13 cellular contexts compared by ENCODE assay signal in genomic region chrX:13085533-13085932, GRCh38. TPM values are rescaled to one million over a fixed set of nuclear protein-coding genes. Genes with fewer than 3 reads are reported as not detected.
DNase-seq lines count a peak whose midpoint lies in the region; ATAC-seq and TF ChIP-seq lines count a peak whose summit lies in the region.
"Had no signal": no experiment of that assay in that cellular context is flagged by ENCODE, and none has a peak within 500 bp of the region (broad histone marks: within the 10 kb centered on the region; RNA-seq: fewer than 3 reads in every experiment).

No MANE protein-coding gene starts in this region.

- H3K36me3 Mint-ChIP-seq in activated CD4-positive, alpha-beta T cell treated with anti-CD3 and anti-CD28 coated beads for 36 hours (ENCODE audit: low read depth): peaks cover 1% of the 10 kb centered on the region
- no peaks in the 10 kb centered on the region for H3K36me3 Mint-ChIP-seq in activated naive CD8-positive, alpha-beta T cell

- ATAC-seq in activated CD4-positive, alpha-beta T cell treated with anti-CD3 and anti-CD28 coated beads for 36 hours: peak; percentile 19
- no peak for ATAC-seq in left ventricle myocardium superior

- H3K9me3 Mint-ChIP-seq in activated CD4-positive, alpha-beta T cell treated with anti-CD3 and anti-CD28 coated beads for 36 hours (ENCODE audit: low read depth): no peaks in the 10 kb centered on the region
- no peaks in the 10 kb centered on the region for H3K9me3 Mint-ChIP-seq in activated naive CD8-positive, alpha-beta T cell (ENCODE audit: low read depth)

- no peaks in the 10 kb centered on the region for H3K9me2 ChIP-seq in SU-DHL-6 (replicated peaks; ENCODE audit: insufficient read depth, low read length)

- H3K4me3 ChIP-seq in SU-DHL-6 (ENCODE audit: insufficient read depth, low read length, poor library complexity, severe bottlenecking): peak overlapping the region; percentile 42

- no peaks in the 10 kb centered on the region for H3K9me3 ChIP-seq in SU-DHL-6 (ENCODE audit: insufficient read depth, low read length)

- POLR2A ChIA-PET in activated CD4-positive, alpha-beta T cell treated with anti-CD3 and anti-CD28 coated beads for 36 hours (lab: Charles Lee): no interaction called here

- peaks cover 91% of the 10 kb centered on the region for H3K4me1 Mint-ChIP-seq in activated CD4-positive, alpha-beta T cell treated with anti-CD3 and anti-CD28 coated beads for 36 hours
- H3K4me1 Mint-ChIP-seq in activated naive CD8-positive, alpha-beta T cell (ENCODE audit: low read depth): peaks cover 88% of the 10 kb centered on the region

- no peak overlapping the region for H2AFZ ChIP-seq in SU-DHL-6 (ENCODE audit: low read depth, low read length, severe bottlenecking)

- H3K27me3 Mint-ChIP-seq in activated CD4-positive, alpha-beta T cell treated with anti-CD3 and anti-CD28 coated beads for 36 hours: no peaks in the 10 kb centered on the region
- H3K27me3 Mint-ChIP-seq in activated naive CD8-positive, alpha-beta T cell: no peaks in the 10 kb centered on the region

- no peaks in the 10 kb centered on the region for H3K27me3 ChIP-seq in SU-DHL-6 (ENCODE audit: low read length)

- H4K20me1 ChIP-seq in SU-DHL-6 (ENCODE audit: low read depth, low read length): no peaks in the 10 kb centered on the region

- peak overlapping the region; percentile 56 for H3K9ac ChIP-seq in SU-DHL-6 (ENCODE audit: low read length)

- DNase-seq in activated CD4-positive, alpha-beta T cell treated with anti-CD3 and anti-CD28 coated beads for 36 hours: peak; percentile 70
- DNase-seq in activated CD4-positive, alpha-beta T cell treated with anti-CD3 and anti-CD28 coated beads for 1 hour: no peak
- peak in 5 of 6 experiments; percentile 15 to 60 (median 29) for DNase-seq in stimulated activated naive CD4-positive, alpha-beta T cell (lab: John Stamatoyannopoulos, UW)
- DNase-seq in erythroblast (lab: John Stamatoyannopoulos, UW): no peak
- DNase-seq in left ventricle myocardium superior: no peak
- no peak for DNase-seq in ureter (ENCODE audit: low spot score)
- DNase-seq: mammary epithelial cell, NCI-H2029 had no signal

- intact Hi-C loops in activated CD4-positive, alpha-beta T cell treated with anti-CD3 and anti-CD28 coated beads for 36 hours (cut with DNase I, micrococcal nuclease): no loop called here
- intact Hi-C loops in left ventricle myocardium superior (cut with micrococcal nuclease): no loop called here

- peak overlapping the region; percentile 93 for H3K4me2 ChIP-seq in SU-DHL-6 (ENCODE audit: low read depth, low read length, poor library complexity, severe bottlenecking)

- 0 out of 2 replicates have a peak, but pooled peaks cover 5% of the 10 kb centered on the region for H3K79me2 ChIP-seq in SU-DHL-6 (ENCODE audit: insufficient read depth, low read length)

- H3F3A ChIP-seq in SU-DHL-6 (ENCODE audit: insufficient read depth): peaks cover 83% of the 10 kb centered on the region

- peak overlapping the region; percentile 69 for H3K4me3 Mint-ChIP-seq in activated CD4-positive, alpha-beta T cell treated with anti-CD3 and anti-CD28 coated beads for 36 hours
- H3K4me3 Mint-ChIP-seq in activated naive CD8-positive, alpha-beta T cell: peak overlapping the region; percentile 81

- no peak for TF ChIP-seq POLR2A in erythroblast (IDR thresholded peaks at IDR 0.05; ENCODE audit: low read length)

- peak overlapping the region; percentile 99 for H3K27ac ChIP-seq in SU-DHL-6 (ENCODE audit: low read depth, low read length)

- CTCF ChIA-PET in activated CD4-positive, alpha-beta T cell treated with anti-CD3 and anti-CD28 coated beads for 36 hours (lab: Charles Lee): interaction anchor here (3.6 kb wide), 1 partner anchor 139 kb away, joined by 18 read pairs; no protein-coding TSS in a partner anchor

- peak overlapping the region; percentile 92 for H3K27ac Mint-ChIP-seq in activated CD4-positive, alpha-beta T cell treated with anti-CD3 and anti-CD28 coated beads for 36 hours
- peak overlapping the region; percentile 99 for H3K27ac Mint-ChIP-seq in activated naive CD8-positive, alpha-beta T cell

- H3K36me3 ChIP-seq in SU-DHL-6 (ENCODE audit: low read length): no peaks in the 10 kb centered on the region

- TF ChIP-seq CTCF in SU-DHL-6 (IDR thresholded peaks at IDR 0.05; ENCODE audit: insufficient read depth, low read length, poor library complexity, severe bottlenecking): no peak

RNA-seq across cellular contexts. Expression of gene FAM9C, which starts 41.1 kb away (rescaled TPM):
- total RNA-seq in activated CD4-positive, alpha-beta T cell treated with anti-CD3 and anti-CD28 coated beads for 36 hours: not detected
- total RNA-seq in left ventricle myocardium superior (1.2 TPM), ureter (0.26 TPM)
- total RNA-seq: A172; activated CD8-positive, alpha-beta memory T cell treated with anti-CD3 and anti-CD28 coated beads for 36 hours; G401; mammary epithelial cell had no signal

Comparison
In these comparisons a context has a peak if more than half of its experiments do, and no peak if none do; other contexts are left out.
1. DNase-seq: peak in activated CD4-positive, alpha-beta T cell treated with anti-CD3 and anti-CD28 coated beads for 36 hours (single experiment) and stimulated activated naive CD4-positive, alpha-beta T cell (5 of 6); none in activated CD4-positive, alpha-beta T cell treated with anti-CD3 and anti-CD28 coated beads for 1 hour (single experiment), erythroblast (0 of 2), left ventricle myocardium superior (single experiment) and ureter (single experiment).